ENCODE assay signal across 8 cellular contexts in genomic region chr19:12611361-12611699, GRCh38. TPM values are rescaled to one million over a fixed set of nuclear protein-coding genes. Genes with fewer than 3 reads are reported as not detected.
DNase-seq lines count a peak whose midpoint lies in the region; ATAC-seq lines count a peak whose summit lies in the region.

No MANE protein-coding gene starts in this region.

- peaks cover 41% of the 10 kb centered on the region for H3K4me1 Mint-ChIP-seq in activated T-cell treated with anti-CD3 and anti-CD28 coated beads, Interleukin-2, amount 50 U/mL, for 4 hours (ENCODE audit: low read depth)

- H3K27ac ChIP-seq in adipose tissue (ENCODE audit: low read depth, low read length) = peak overlapping the region; percentile 98

- no peaks in the 10 kb centered on the region for H3K9me3 Mint-ChIP-seq in activated T-cell treated with anti-CD3 and anti-CD28 coated beads, Interleukin-2, amount 50 U/mL, for 4 hours

- H3K36me3 Mint-ChIP-seq in activated T-cell treated with anti-CD3 and anti-CD28 coated beads, Interleukin-2, amount 50 U/mL, for 4 hours (ENCODE audit: insufficient read depth) = peaks cover 10% of the 10 kb centered on the region

- DNase-seq in activated T-cell treated with anti-CD3 and anti-CD28 coated beads, Interleukin-2, amount 50 U/mL, for 4 hours = no peak
- DNase-seq in activated T-cell treated with anti-CD3 and anti-CD28 coated beads for 4 hours = no peak
- peak; percentile 77 for DNase-seq in NCI-H2171 treated with DMSO at 0.1 percent for 48 hours (lab: John Stamatoyannopoulos, UW)
- DNase-seq in Right ventricle myocardium superior = peak; percentile 77
- DNase-seq in occipital lobe (lab: John Stamatoyannopoulos, UW) = peak; percentile 62
- no peak for DNase-seq in SKM-1 (lab: John Stamatoyannopoulos, UW; ENCODE audit: unreplicated experiment)

- intact Hi-C loops in Right ventricle myocardium superior (cut with DNase I) = no loop called here

- WGBS in adipose tissue, 3 donors = 0 to 1% (median 1%) methylated on average over 10 of the region's 10 CpGs

- ATAC-seq in activated T-cell treated with anti-CD3 and anti-CD28 coated beads, Interleukin-2, amount 50 U/mL, for 4 hours = no peak
- ATAC-seq in Right ventricle myocardium superior (ENCODE audit: poor library complexity) = peak; percentile 84
- ATAC-seq in HG03095 (IDR thresholded peaks at IDR 0.05; ENCODE audit: unreplicated experiment) = no peak

- peak overlapping the region; percentile 99 for H3K4me3 Mint-ChIP-seq in activated T-cell treated with anti-CD3 and anti-CD28 coated beads, Interleukin-2, amount 50 U/mL, for 4 hours

- no peaks in the 10 kb centered on the region for H3K27me3 Mint-ChIP-seq in activated T-cell treated with anti-CD3 and anti-CD28 coated beads, Interleukin-2, amount 50 U/mL, for 4 hours (ENCODE audit: low read depth)

RNA-seq across cellular contexts. Expression of gene ZNF791, which starts 0.6 kb away (rescaled TPM):
- total RNA-seq in activated T-cell treated with anti-CD3 and anti-CD28 coated beads, Interleukin-2, amount 50 U/mL, for 4 hours = 10 to 100 TPM; 13.3 to 19.5 (median 13.8) TPM
- polyA plus RNA-seq in adipose tissue = 1 to 10 TPM; 4.0 to 7.6 (median 4.4) TPM
- total RNA-seq in Right ventricle myocardium superior = 14.5 TPM
- 27.6 TPM for total RNA-seq in occipital lobe

RNA-seq across cellular contexts. Expression of gene ZNF490, which starts 0.7 kb away (rescaled TPM):
- total RNA-seq in activated T-cell treated with anti-CD3 and anti-CD28 coated beads, Interleukin-2, amount 50 U/mL, for 4 hours = 1 to 10 TPM; 7.2 to 7.8 (median 7.5) TPM
- under 1 TPM; 0.45 to 0.55 (median 0.51) TPM for polyA plus RNA-seq in adipose tissue
- 3.9 TPM for total RNA-seq in Right ventricle myocardium superior
- total RNA-seq in occipital lobe = 11.4 TPM

RNA-seq across cellular contexts. Expression of gene MAN2B1, which starts 55.2 kb away (rescaled TPM):
- 100 to 1,000 TPM in 2 of 3 donors, 10 to 100 TPM in 1; 97.3 to 131 (median 127) TPM for total RNA-seq in activated T-cell treated with anti-CD3 and anti-CD28 coated beads, Interleukin-2, amount 50 U/mL, for 4 hours
- polyA plus RNA-seq in adipose tissue = 10 to 100 TPM; 26.7 to 68.3 (median 44.5) TPM
- total RNA-seq in Right ventricle myocardium superior = 33.2 TPM
- total RNA-seq in occipital lobe = 17.2 TPM

RNA-seq across cellular contexts. Expression of gene WDR83, which starts 55.3 kb away (rescaled TPM):
- 10 to 100 TPM; 27.8 to 29.6 (median 28.3) TPM for total RNA-seq in activated T-cell treated with anti-CD3 and anti-CD28 coated beads, Interleukin-2, amount 50 U/mL, for 4 hours
- polyA plus RNA-seq in adipose tissue = 10 to 100 TPM; 11.0 to 16.3 (median 11.8) TPM
- 6.5 TPM for total RNA-seq in Right ventricle myocardium superior
- total RNA-seq in occipital lobe = 10.3 TPM

Comparison
In these comparisons a context has a peak if more than half of its experiments do, and no peak if none do; other contexts are left out.
1. DNase-seq: peak in NCI-H2171 treated with DMSO at 0.1 percent for 48 hours (single experiment), Right ventricle myocardium superior (single experiment) and occipital lobe (single experiment); none in activated T-cell treated with anti-CD3 and anti-CD28 coated beads, Interleukin-2, amount 50 U/mL, for 4 hours (single experiment), activated T-cell treated with anti-CD3 and anti-CD28 coated beads for 4 hours (single experiment) and SKM-1 (single experiment).